Comparison of ENCODE assay signal across 8 cellular contexts in genomic region chr4:55561884-55562283, GRCh38. TPM values are rescaled to one million over a fixed set of nuclear protein-coding genes. Genes with fewer than 3 reads are reported as not detected.
DNase-seq lines count a peak whose midpoint lies in the region; ATAC-seq and TF ChIP-seq lines count a peak whose summit lies in the region.
"Had no signal": no experiment of that assay in that cellular context is flagged by ENCODE, and none has a peak within 500 bp of the region (broad histone marks: within the 10 kb centered on the region; RNA-seq: fewer than 3 reads in every experiment).

No MANE protein-coding gene starts in this region.

- H3K4me3 ChIP-seq in Karpas-422 (ENCODE audit: low read length) (no peak overlapping the region), colonic mucosa (no peak overlapping the region), transverse colon (no peak overlapping the region)

- H3K9ac ChIP-seq in Karpas-422 (ENCODE audit: low read length) (no peak overlapping the region), colonic mucosa (ENCODE audit: low read depth in 2 of 2, low read length in 2 of 2) (no peak overlapping the region)

- no peaks in the 10 kb centered on the region for H3K36me3 ChIP-seq in Karpas-422 (ENCODE audit: insufficient read depth, low read length)
- H3K36me3 ChIP-seq in colonic mucosa = no peaks in the 10 kb centered on the region
- H3K36me3 ChIP-seq in transverse colon = no peaks in the 10 kb centered on the region

- peaks cover 2% of the 10 kb centered on the region for H3K9me3 Mint-ChIP-seq in stimulated activated effector memory CD8-positive, alpha-beta T cell treated with anti-CD3 and anti-CD28 coated beads, Interleukin-12 subunit alpha, Interleukin-12 subunit beta, amount 100 ng/mL, for 72 hours
- H3K9me3 Mint-ChIP-seq in T-helper 2 cell treated with Interferon-gamma antibody and Interleukin-4, amounts not matched to agents 5 μg/mL and 100 μg/mL, for 36 hours = peaks cover 9% of the 10 kb centered on the region

- TF ChIP-seq EP300 in transverse colon (IDR thresholded peaks at IDR 0.05; ENCODE audit: low read depth) = no peak

- H3K36me3 Mint-ChIP-seq in stimulated activated effector memory CD8-positive, alpha-beta T cell treated with anti-CD3 and anti-CD28 coated beads, Interleukin-12 subunit alpha, Interleukin-12 subunit beta, amount 100 ng/mL, for 72 hours = peaks cover 9% of the 10 kb centered on the region
- H3K36me3 Mint-ChIP-seq in T-helper 2 cell treated with Interferon-gamma antibody and Interleukin-4, amounts not matched to agents 5 μg/mL and 100 μg/mL, for 36 hours (ENCODE audit: low read depth) = no peaks in the 10 kb centered on the region

- DNase-seq in Karpas-422 = peak; percentile 68
- no peak for DNase-seq in stimulated activated effector memory CD8-positive, alpha-beta T cell treated with anti-CD3 and anti-CD28 coated beads, Interleukin-12 subunit alpha, Interleukin-12 subunit beta, amount 100 ng/mL, for 72 hours (ENCODE audit: low spot score in 2 of 2)
- no peak for DNase-seq in colonic mucosa
- no peak for DNase-seq in T-helper 2 cell treated with Interferon-gamma antibody and Interleukin-4, amounts not matched to agents 5 μg/mL and 100 μg/mL, for 36 hours (ENCODE audit: low spot score)
- no peak for DNase-seq in transverse colon
- DNase-seq: stimulated activated CD4-positive, alpha-beta T cell treated with anti-CD3 and anti-CD28 coated beads, Interleukin-4, amount 100 ng/mL, for 1 hour had no signal

- H3K27me3 Mint-ChIP-seq in T-helper 2 cell treated with Interferon-gamma antibody and Interleukin-4, amounts not matched to agents 5 μg/mL and 100 μg/mL, for 36 hours (ENCODE audit: low read depth) = peaks cover 1% of the 10 kb centered on the region

- in situ Hi-C loops in transverse colon (cut with MboI; ENCODE audit: low pct_ligation_motif_present in 1 of 4, low pct_unique_long_range_greater_than_20kb in 1 of 4, low sequenced_read_pairs in 3 of 4) = no loop called here

- no peak overlapping the region for H2AFZ ChIP-seq in Karpas-422 (ENCODE audit: low read length)

- ATAC-seq in GM19324 (IDR thresholded peaks at IDR 0.05; ENCODE audit: low FRiP score, unreplicated experiment) (peak; percentile 93), HG02759 (IDR thresholded peaks at IDR 0.05; ENCODE audit: unreplicated experiment) (peak; percentile 100)
- peak; percentile 93 for ATAC-seq in stimulated activated effector memory CD8-positive, alpha-beta T cell treated with anti-CD3 and anti-CD28 coated beads, Interleukin-12 subunit alpha, Interleukin-12 subunit beta, amount 100 ng/mL, for 72 hours

- no peak for TF ChIP-seq POLR2A in transverse colon (IDR thresholded peaks at IDR 0.05)

- H3K9me2 ChIP-seq in Karpas-422 (replicated peaks; ENCODE audit: insufficient read depth, low read length) = no peaks in the 10 kb centered on the region

- no peak overlapping the region for H3K27ac Mint-ChIP-seq in stimulated activated effector memory CD8-positive, alpha-beta T cell treated with anti-CD3 and anti-CD28 coated beads, Interleukin-12 subunit alpha, Interleukin-12 subunit beta, amount 100 ng/mL, for 72 hours
- H3K27ac Mint-ChIP-seq in T-helper 2 cell treated with Interferon-gamma antibody and Interleukin-4, amounts not matched to agents 5 μg/mL and 100 μg/mL, for 36 hours = no peak overlapping the region

- H4K20me1 ChIP-seq in Karpas-422 (ENCODE audit: insufficient read depth, low read depth, low read length) = no peaks in the 10 kb centered on the region

- H3K27ac ChIP-seq in Karpas-422 (ENCODE audit: low read length) (no peak overlapping the region), colonic mucosa (no peak overlapping the region), transverse colon (no peak overlapping the region)

- intact Hi-C loops in colonic mucosa (cut with DNase I) = no loop called here
- intact Hi-C loops in transverse colon (cut with DNase I; ENCODE audit: low total_unique reads) = no loop called here

- no peaks in the 10 kb centered on the region for H3K27me3 ChIP-seq in Karpas-422 (ENCODE audit: low read length)
- no peaks in the 10 kb centered on the region for H3K27me3 ChIP-seq in colonic mucosa
- H3K27me3 ChIP-seq in transverse colon = no peaks in the 10 kb centered on the region

- no peak for TF ChIP-seq CTCF in colonic mucosa (IDR thresholded peaks at IDR 0.05)
- TF ChIP-seq CTCF in transverse colon (IDR thresholded peaks at IDR 0.05) = no peak

- H3K9me3 ChIP-seq in Karpas-422 (ENCODE audit: low read length) (no peaks in the 10 kb centered on the region), colonic mucosa (no peaks in the 10 kb centered on the region), transverse colon (no peaks in the 10 kb centered on the region)

- peaks cover 11% of the 10 kb centered on the region for H3K4me1 Mint-ChIP-seq in stimulated activated effector memory CD8-positive, alpha-beta T cell treated with anti-CD3 and anti-CD28 coated beads, Interleukin-12 subunit alpha, Interleukin-12 subunit beta, amount 100 ng/mL, for 72 hours
- H3K4me1 Mint-ChIP-seq in T-helper 2 cell treated with Interferon-gamma antibody and Interleukin-4, amounts not matched to agents 5 μg/mL and 100 μg/mL, for 36 hours (ENCODE audit: low read depth) = peaks cover 4% of the 10 kb centered on the region

- WGBS in transverse colon (ENCODE audit: low coverage in 1 of 2), 2 donors = 75 to 93% methylated on average over 1 of the region's 1 CpG

- no peaks in the 10 kb centered on the region for H3K79me2 ChIP-seq in Karpas-422 (ENCODE audit: low read length)

- no peak overlapping the region for H3K4me2 ChIP-seq in Karpas-422 (ENCODE audit: low read depth, low read length, poor library complexity, severe bottlenecking)

- H3K4me1 ChIP-seq in Karpas-422 (ENCODE audit: low read length) = peaks cover 8% of the 10 kb centered on the region
- no peaks in the 10 kb centered on the region for H3K4me1 ChIP-seq in colonic mucosa
- H3K4me1 ChIP-seq in transverse colon = no peaks in the 10 kb centered on the region

- no peak overlapping the region for H3K4me3 Mint-ChIP-seq in stimulated activated effector memory CD8-positive, alpha-beta T cell treated with anti-CD3 and anti-CD28 coated beads, Interleukin-12 subunit alpha, Interleukin-12 subunit beta, amount 100 ng/mL, for 72 hours
- H3K4me3 Mint-ChIP-seq in T-helper 2 cell treated with Interferon-gamma antibody and Interleukin-4, amounts not matched to agents 5 μg/mL and 100 μg/mL, for 36 hours = no peak overlapping the region

RNA-seq across cellular contexts. Expression of gene CLOCK, which starts 15.2 kb away (rescaled TPM):
- 1.4 and 2.3 TPM in 2 replicates for total RNA-seq in Karpas-422 (2014; rRNA removed; shearing (Covaris generic); ENCODE audit: low replicate concordance)
- 10 to 100 TPM; 18.4 to 20.8 TPM for total RNA-seq in colonic mucosa
- 10 to 100 TPM in 3 of 4 donors, 1 to 10 TPM in 1; 6.7 to 19.7 (median 16.9) TPM for total RNA-seq in transverse colon

RNA-seq across cellular contexts. Expression of gene PDCL2, which starts 30.2 kb away (rescaled TPM):
- not detected in 2 replicates for total RNA-seq in Karpas-422 (2014; rRNA removed; shearing (Covaris generic); ENCODE audit: low replicate concordance)
- total RNA-seq in colonic mucosa (not detected), transverse colon (not detected)
